Comparison of ENCODE assay signal across 9 cellular contexts in genomic region chr7:4631664-4632171, GRCh38. TPM values are rescaled to one million over a fixed set of nuclear protein-coding genes. Genes with fewer than 3 reads are reported as not detected.
A peak's percentile ranks its signal among the peaks of the same experiment; 100 is the strongest.
DNase-seq lines count a peak whose midpoint lies in the region; ATAC-seq and TF ChIP-seq lines count a peak whose summit lies in the region.
"Had no signal": no experiment of that assay in that cellular context is flagged by ENCODE, and none has a peak within 500 bp of the region (broad histone marks: within the 10 kb centered on the region; RNA-seq: fewer than 3 reads in every experiment).

No MANE protein-coding gene starts in this region.

- CTCF ChIA-PET in activated naive CD4-positive, alpha-beta T cell treated with anti-CD3 and anti-CD28 coated beads, Interleukin-2, amount 10 ng/mL, durations not matched to agents 7 days and 5 days (lab: Charles Lee): no interaction called here
- CTCF ChIA-PET in CD4-positive, alpha-beta T cell (lab: Charles Lee): no interaction called here

- no peak overlapping the region for H3K9ac ChIP-seq in smooth muscle cell (ENCODE audit: low read depth)

- no peaks in the 10 kb centered on the region for H3K27me3 ChIP-seq in smooth muscle cell (ENCODE audit: low read depth)
- H3K27me3 ChIP-seq in CD4-positive, alpha-beta T cell (ENCODE audit: control insufficient read depth, insufficient read depth, low read length): no peaks in the 10 kb centered on the region

- H3K4me3 ChIP-seq in smooth muscle cell: peak overlapping the region; percentile 44

- H3K27ac Mint-ChIP-seq in activated naive CD4-positive, alpha-beta T cell treated with anti-CD3 and anti-CD28 coated beads, Interleukin-2, amount 10 ng/mL, durations not matched to agents 7 days and 5 days: no peak overlapping the region
- no peak overlapping the region for H3K27ac Mint-ChIP-seq in CD4-positive, alpha-beta T cell
- H3K27ac Mint-ChIP-seq: activated naive CD8-positive, alpha-beta T cell had no signal

- H3K79me2 ChIP-seq in smooth muscle cell (ENCODE audit: low read depth): no peaks in the 10 kb centered on the region

- H3K36me3 ChIP-seq in smooth muscle cell (ENCODE audit: low read depth): no peaks in the 10 kb centered on the region

- no peak for ATAC-seq in CD4-positive, alpha-beta T cell (ENCODE audit: poor library complexity)

- peaks cover 14% of the 10 kb centered on the region for H3K27me3 Mint-ChIP-seq in activated naive CD4-positive, alpha-beta T cell treated with anti-CD3 and anti-CD28 coated beads, Interleukin-2, amount 10 ng/mL, durations not matched to agents 7 days and 5 days
- no peaks in the 10 kb centered on the region for H3K27me3 Mint-ChIP-seq in CD4-positive, alpha-beta T cell
- H3K27me3 Mint-ChIP-seq: activated naive CD8-positive, alpha-beta T cell had no signal

- POLR2A ChIA-PET in CD4-positive, alpha-beta T cell (lab: Charles Lee): interaction anchor here (1.0 to 1.5 kb wide), 2 partner anchors 50 to 144 kb away, joined by 3 read pairs; partner anchors contain the start of genes AP5Z1 and FOXK1

- DNase-seq in activated naive CD4-positive, alpha-beta T cell treated with anti-CD3 and anti-CD28 coated beads, Interleukin-2, amount 10 ng/mL, durations not matched to agents 7 days and 5 days: peak; percentile 26
- no peak for DNase-seq in activated naive CD4-positive, alpha-beta T cell treated with anti-CD3 and anti-CD28 coated beads, Interleukin-2, amount 50 U/mL, for 16 hours
- DNase-seq in NCI-H748 (lab: John Stamatoyannopoulos, UW; ENCODE audit: unreplicated experiment) (peak; percentile 82), cerebellum (ENCODE audit: low spot score) (peak; percentile 79), iris pigment epithelial cell (ENCODE audit: low read depth) (peak; percentile 95), smooth muscle cell (lab: John Stamatoyannopoulos, UW; ENCODE audit: unreplicated experiment) (peak; percentile 81)
- DNase-seq in CD4-positive, alpha-beta T cell: no peak
- DNase-seq in activated effector memory CD4-positive, alpha-beta T cell treated with Interleukin-2 at 50 U/mL for 16 hours: no peak

- H3K36me3 Mint-ChIP-seq in activated naive CD4-positive, alpha-beta T cell treated with anti-CD3 and anti-CD28 coated beads, Interleukin-2, amount 10 ng/mL, durations not matched to agents 7 days and 5 days: no peaks in the 10 kb centered on the region
- H3K36me3 Mint-ChIP-seq in CD4-positive, alpha-beta T cell (ENCODE audit: low read depth): no peaks in the 10 kb centered on the region
- H3K36me3 Mint-ChIP-seq: activated naive CD8-positive, alpha-beta T cell had no signal

- no peaks in the 10 kb centered on the region for H3K9me3 Mint-ChIP-seq in activated naive CD4-positive, alpha-beta T cell treated with anti-CD3 and anti-CD28 coated beads, Interleukin-2, amount 10 ng/mL, durations not matched to agents 7 days and 5 days
- no peaks in the 10 kb centered on the region for H3K9me3 Mint-ChIP-seq in CD4-positive, alpha-beta T cell

- peak overlapping the region; percentile 83 for H3K4me2 ChIP-seq in smooth muscle cell

- H3K4me1 ChIP-seq in smooth muscle cell (ENCODE audit: low read depth): peaks cover 3% of the 10 kb centered on the region

- no peak overlapping the region for H3K4me3 Mint-ChIP-seq in activated naive CD4-positive, alpha-beta T cell treated with anti-CD3 and anti-CD28 coated beads, Interleukin-2, amount 10 ng/mL, durations not matched to agents 7 days and 5 days
- no peak overlapping the region for H3K4me3 Mint-ChIP-seq in CD4-positive, alpha-beta T cell
- H3K4me3 Mint-ChIP-seq: activated naive CD8-positive, alpha-beta T cell had no signal

- under 1% methylated on average over 17 of the region's 17 CpGs for WGBS in smooth muscle cell (ENCODE audit: low lambda C conversion rate)

- no peaks in the 10 kb centered on the region for H3K9me3 ChIP-seq in smooth muscle cell (replicated peaks; ENCODE audit: low read depth)
- no peaks in the 10 kb centered on the region for H3K9me3 ChIP-seq in CD4-positive, alpha-beta T cell (ENCODE audit: control insufficient read depth, low read length)

- TF ChIP-seq CTCF in smooth muscle cell (IDR thresholded peaks at IDR 0.05; ENCODE audit: borderline replicate concordance, insufficient read depth, poor library complexity, severe bottlenecking): peak; percentile 67
- no peak for TF ChIP-seq CTCF in CD4-positive, alpha-beta T cell (IDR thresholded peaks at IDR 0.05)

- peak overlapping the region; percentile 44 for H3K27ac ChIP-seq in smooth muscle cell (ENCODE audit: low read depth)
- no peak overlapping the region for H3K27ac ChIP-seq in CD4-positive, alpha-beta T cell (ENCODE audit: low read depth, low read length)

- H4K20me1 ChIP-seq in smooth muscle cell (ENCODE audit: low read depth): no peaks in the 10 kb centered on the region

- intact Hi-C loops in CD4-positive, alpha-beta T cell (cut with DNase I, micrococcal nuclease): no loop called here

- peaks cover 8% of the 10 kb centered on the region for H3F3A ChIP-seq in smooth muscle cell (ENCODE audit: low read depth)

- H2AFZ ChIP-seq in smooth muscle cell (ENCODE audit: low read depth): peak overlapping the region; percentile 70

- H3K4me1 Mint-ChIP-seq in activated naive CD4-positive, alpha-beta T cell treated with anti-CD3 and anti-CD28 coated beads, Interleukin-2, amount 10 ng/mL, durations not matched to agents 7 days and 5 days: no peaks in the 10 kb centered on the region
- H3K4me1 Mint-ChIP-seq in CD4-positive, alpha-beta T cell (ENCODE audit: low read depth): no peaks in the 10 kb centered on the region

RNA-seq across cellular contexts. Expression of gene FOXK1, which starts 50.4 kb away (rescaled TPM):
- 32.2 TPM for total RNA-seq in cerebellum
- 10.4 and 11.6 TPM in 2 replicates for total RNA-seq in smooth muscle cell
- polyA plus RNA-seq in smooth muscle cell: 6.0 and 8.5 TPM in 2 replicates
- total RNA-seq in CD4-positive, alpha-beta T cell: 10 to 100 TPM; 67.8 to 68.1 TPM

Comparison
In these comparisons a context has a peak if more than half of its experiments do, and no peak if none do; other contexts are left out.
1. DNase-seq: peak in activated naive CD4-positive, alpha-beta T cell treated with anti-CD3 and anti-CD28 coated beads, Interleukin-2, amount 10 ng/mL, durations not matched to agents 7 days and 5 days (single experiment), NCI-H748 (single experiment), cerebellum (single experiment), iris pigment epithelial cell (single experiment) and smooth muscle cell (single experiment); none in activated naive CD4-positive, alpha-beta T cell treated with anti-CD3 and anti-CD28 coated beads, Interleukin-2, amount 50 U/mL, for 16 hours (single experiment), CD4-positive, alpha-beta T cell (0 of 10) and activated effector memory CD4-positive, alpha-beta T cell treated with Interleukin-2 at 50 U/mL for 16 hours (single experiment).